In the genomic region with DNA sequence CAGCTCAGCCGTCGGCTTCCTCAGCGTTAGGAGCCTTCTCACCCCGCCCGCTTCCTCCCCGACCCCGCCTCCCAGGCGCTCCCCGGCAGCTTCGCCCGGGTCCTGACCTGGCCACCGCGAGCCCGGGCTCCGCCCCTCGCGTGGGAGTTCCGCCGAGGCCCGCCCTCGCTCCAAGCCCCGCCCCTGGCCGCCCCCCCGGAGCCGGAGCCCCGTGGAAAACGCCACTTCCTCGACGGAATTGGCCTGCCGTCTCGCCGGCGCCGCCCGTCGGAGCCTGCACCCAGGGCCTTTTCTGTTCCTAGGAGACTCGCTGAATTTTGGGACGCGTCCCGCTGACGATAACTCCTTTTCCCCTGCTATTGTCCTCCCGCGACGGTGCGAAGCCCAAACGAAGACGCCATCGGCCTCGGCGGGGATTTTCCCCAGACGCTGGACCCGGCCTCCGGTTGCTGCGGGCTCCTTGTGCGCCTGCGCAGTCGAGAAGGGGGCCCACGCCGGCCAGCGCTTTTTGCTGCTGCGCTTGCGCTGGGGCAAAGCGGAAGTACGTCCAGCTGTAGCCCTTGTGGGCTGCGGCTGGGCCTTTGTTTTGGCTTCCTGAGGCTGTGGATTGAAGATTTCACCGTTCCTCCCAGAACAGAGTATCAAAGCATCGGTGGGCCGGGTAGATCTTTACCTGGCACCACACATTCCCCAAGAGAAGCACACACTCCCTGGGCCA, we compare ENCODE assay signal across 1 cellular context.
A peak's percentile ranks its signal among the peaks of the same experiment; 100 is the strongest.
TF ChIP-seq lines count a peak whose summit lies in the region.

No MANE protein-coding gene starts in this region.

TF ChIP-seq in HepG2, 621 proteins besides CTCF, POLR2A, EP300 and RAD21 (continued from another document and continues in another):
- TF ChIP-seq E2F1 (CRISPR knock-in tag; IDR thresholded peaks at IDR 0.05) (no peak; the same call in 1 of the 2 replicates), ZSCAN9 (CRISPR knock-in tag; IDR thresholded peaks at IDR 0.05; ENCODE audit: borderline replicate concordance) (no peak), KAT2B (IDR thresholded peaks at IDR 0.05; ENCODE audit: borderline replicate concordance, low read depth, low read length) (no peak), CEBPZ (IDR thresholded peaks at IDR 0.05; ENCODE audit: low read length) (no peak), ZNF619 (CRISPR knock-in tag; IDR thresholded peaks at IDR 0.05) (no peak; the same call in 1 of the 2 replicates), THAP11 (CRISPR knock-in tag; IDR thresholded peaks at IDR 0.05) (peak; percentile 66; the same call in 1 of the 2 replicates), ZNF264 (CRISPR knock-in tag; IDR thresholded peaks at IDR 0.05) (peak; percentile 11; the same call in 1 of the 2 replicates), KDM1A (CRISPR knock-in tag; IDR thresholded peaks at IDR 0.05) (no peak), ZNF34 (CRISPR knock-in tag; IDR thresholded peaks at IDR 0.05; ENCODE audit: borderline replicate concordance) (no peak), ASH2L (IDR thresholded peaks at IDR 0.05; ENCODE audit: insufficient read length, low read depth, low read length) (peak; percentile 36), SMAD3 (CRISPR knock-in tag; IDR thresholded peaks at IDR 0.05) (no peak), RELA (CRISPR knock-in tag; IDR thresholded peaks at IDR 0.05) (no peak), SIX1 (CRISPR knock-in tag; IDR thresholded peaks at IDR 0.05; ENCODE audit: borderline replicate concordance) (no peak; the same call in 1 of the 2 replicates), SP2 (CRISPR knock-in tag; IDR thresholded peaks at IDR 0.05) (no peak; the same call in none of the 2 replicates), ZNF614 (CRISPR knock-in tag; IDR thresholded peaks at IDR 0.05; ENCODE audit: borderline replicate concordance) (no peak), SMAD9 (CRISPR knock-in tag; IDR thresholded peaks at IDR 0.05) (no peak), NR2F2 (IDR thresholded peaks at IDR 0.05; ENCODE audit: borderline replicate concordance, low read depth) (peak; percentile 2; the same call in 1 of the 2 replicates), HNRNPH1 (optimal IDR thresholded peaks at IDR 0.05; ENCODE audit: low read depth, low read length) (no peak), LCORL (IDR thresholded peaks at IDR 0.05) (no peak), LCORL (CRISPR knock-in tag; IDR thresholded peaks at IDR 0.05) (peak; percentile 23), ZNF263 (CRISPR knock-in tag; IDR thresholded peaks at IDR 0.05) (no peak), SSRP1 (CRISPR knock-in tag; IDR thresholded peaks at IDR 0.05) (0 out of 2 replicates have a peak, but pooled peaks have one; percentile 55), SOX5 (CRISPR knock-in tag; IDR thresholded peaks at IDR 0.05; ENCODE audit: borderline replicate concordance) (no peak), FOXJ3 (CRISPR knock-in tag; IDR thresholded peaks at IDR 0.05; ENCODE audit: borderline replicate concordance) (peak; percentile 42; the same call in 1 of the 2 replicates), ZNF12 (CRISPR knock-in tag; IDR thresholded peaks at IDR 0.05) (no peak), PHF5A (CRISPR knock-in tag; IDR thresholded peaks at IDR 0.05; ENCODE audit: low read depth, unreplicated experiment) (peak; percentile 71), ZNF180 (CRISPR knock-in tag; IDR thresholded peaks at IDR 0.05; ENCODE audit: borderline replicate concordance, low read depth) (peak; percentile 42; the same call in 1 of the 2 replicates), PRMT3 (CRISPR knock-in tag; IDR thresholded peaks at IDR 0.05; ENCODE audit: borderline replicate concordance, low read depth) (0 out of 2 replicates have a peak, but pooled peaks have one; percentile 45), SP1 (IDR thresholded peaks at IDR 0.05) (no peak), SP1 (CRISPR knock-in tag; IDR thresholded peaks at IDR 0.05) (peak; percentile 67), ZNF20 (CRISPR knock-in tag; IDR thresholded peaks at IDR 0.05) (no peak), GFI1 (CRISPR knock-in tag; IDR thresholded peaks at IDR 0.05; ENCODE audit: borderline replicate concordance) (no peak), RXRA (CRISPR knock-in tag; IDR thresholded peaks at IDR 0.05) (peak; percentile 56), PCBP2 (optimal IDR thresholded peaks at IDR 0.05; ENCODE audit: low read depth, low read length, poor library complexity, severe bottlenecking) (no peak), RFX3 (CRISPR knock-in tag; IDR thresholded peaks at IDR 0.05) (no peak), TGIF2 (CRISPR knock-in tag; IDR thresholded peaks at IDR 0.05) (0 out of 2 replicates have a peak, but pooled peaks have one; percentile 23), SETDB1 (CRISPR knock-in tag; IDR thresholded peaks at IDR 0.05; ENCODE audit: borderline replicate concordance) (no peak), ZMAT3 (CRISPR knock-in tag; conservative IDR thresholded peaks at IDR 0.05) (peak; percentile 90), ZNF496 (CRISPR knock-in tag; IDR thresholded peaks at IDR 0.05; ENCODE audit: insufficient replicate concordance) (no peak)
- TF ChIP-seq, protein P1, sequence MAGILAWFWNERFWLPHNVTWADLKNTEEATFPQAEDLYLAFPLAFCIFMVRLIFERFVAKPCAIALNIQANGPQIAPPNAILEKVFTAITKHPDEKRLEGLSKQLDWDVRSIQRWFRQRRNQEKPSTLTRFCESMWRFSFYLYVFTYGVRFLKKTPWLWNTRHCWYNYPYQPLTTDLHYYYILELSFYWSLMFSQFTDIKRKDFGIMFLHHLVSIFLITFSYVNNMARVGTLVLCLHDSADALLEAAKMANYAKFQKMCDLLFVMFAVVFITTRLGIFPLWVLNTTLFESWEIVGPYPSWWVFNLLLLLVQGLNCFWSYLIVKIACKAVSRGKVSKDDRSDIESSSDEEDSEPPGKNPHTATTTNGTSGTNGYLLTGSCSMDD (CRISPR knock-in tag; IDR thresholded peaks at IDR 0.05) = no peak
- TF ChIP-seq, protein P2, sequence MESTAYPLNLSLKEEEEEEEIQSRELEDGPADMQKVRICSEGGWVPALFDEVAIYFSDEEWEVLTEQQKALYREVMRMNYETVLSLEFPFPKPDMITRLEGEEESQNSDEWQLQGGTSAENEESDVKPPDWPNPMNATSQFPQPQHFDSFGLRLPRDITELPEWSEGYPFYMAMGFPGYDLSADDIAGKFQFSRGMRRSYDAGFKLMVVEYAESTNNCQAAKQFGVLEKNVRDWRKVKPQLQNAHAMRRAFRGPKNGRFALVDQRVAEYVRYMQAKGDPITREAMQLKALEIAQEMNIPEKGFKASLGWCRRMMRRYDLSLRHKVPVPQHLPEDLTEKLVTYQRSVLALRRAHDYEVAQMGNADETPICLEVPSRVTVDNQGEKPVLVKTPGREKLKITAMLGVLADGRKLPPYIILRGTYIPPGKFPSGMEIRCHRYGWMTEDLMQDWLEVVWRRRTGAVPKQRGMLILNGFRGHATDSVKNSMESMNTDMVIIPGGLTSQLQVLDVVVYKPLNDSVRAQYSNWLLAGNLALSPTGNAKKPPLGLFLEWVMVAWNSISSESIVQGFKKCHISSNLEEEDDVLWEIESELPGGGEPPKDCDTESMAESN (CRISPR knock-in tag; conservative IDR thresholded peaks at IDR 0.05) = no peak; the same call in none of the 2 replicates
- TF ChIP-seq, protein P3, sequence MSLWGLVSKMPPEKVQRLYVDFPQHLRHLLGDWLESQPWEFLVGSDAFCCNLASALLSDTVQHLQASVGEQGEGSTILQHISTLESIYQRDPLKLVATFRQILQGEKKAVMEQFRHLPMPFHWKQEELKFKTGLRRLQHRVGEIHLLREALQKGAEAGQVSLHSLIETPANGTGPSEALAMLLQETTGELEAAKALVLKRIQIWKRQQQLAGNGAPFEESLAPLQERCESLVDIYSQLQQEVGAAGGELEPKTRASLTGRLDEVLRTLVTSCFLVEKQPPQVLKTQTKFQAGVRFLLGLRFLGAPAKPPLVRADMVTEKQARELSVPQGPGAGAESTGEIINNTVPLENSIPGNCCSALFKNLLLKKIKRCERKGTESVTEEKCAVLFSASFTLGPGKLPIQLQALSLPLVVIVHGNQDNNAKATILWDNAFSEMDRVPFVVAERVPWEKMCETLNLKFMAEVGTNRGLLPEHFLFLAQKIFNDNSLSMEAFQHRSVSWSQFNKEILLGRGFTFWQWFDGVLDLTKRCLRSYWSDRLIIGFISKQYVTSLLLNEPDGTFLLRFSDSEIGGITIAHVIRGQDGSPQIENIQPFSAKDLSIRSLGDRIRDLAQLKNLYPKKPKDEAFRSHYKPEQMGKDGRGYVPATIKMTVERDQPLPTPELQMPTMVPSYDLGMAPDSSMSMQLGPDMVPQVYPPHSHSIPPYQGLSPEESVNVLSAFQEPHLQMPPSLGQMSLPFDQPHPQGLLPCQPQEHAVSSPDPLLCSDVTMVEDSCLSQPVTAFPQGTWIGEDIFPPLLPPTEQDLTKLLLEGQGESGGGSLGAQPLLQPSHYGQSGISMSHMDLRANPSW (CRISPR knock-in tag; IDR thresholded peaks at IDR 0.05; ENCODE audit: borderline replicate concordance) = no peak; the same call in 1 of the 2 replicates
- TF ChIP-seq, protein P4, sequence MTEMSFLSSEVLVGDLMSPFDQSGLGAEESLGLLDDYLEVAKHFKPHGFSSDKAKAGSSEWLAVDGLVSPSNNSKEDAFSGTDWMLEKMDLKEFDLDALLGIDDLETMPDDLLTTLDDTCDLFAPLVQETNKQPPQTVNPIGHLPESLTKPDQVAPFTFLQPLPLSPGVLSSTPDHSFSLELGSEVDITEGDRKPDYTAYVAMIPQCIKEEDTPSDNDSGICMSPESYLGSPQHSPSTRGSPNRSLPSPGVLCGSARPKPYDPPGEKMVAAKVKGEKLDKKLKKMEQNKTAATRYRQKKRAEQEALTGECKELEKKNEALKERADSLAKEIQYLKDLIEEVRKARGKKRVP (CRISPR knock-in tag; IDR thresholded peaks at IDR 0.05) = peak in 1 of 2 experiments; percentile 29; a peak in 1 of 4 replicates
- TF ChIP-seq, protein P5, sequence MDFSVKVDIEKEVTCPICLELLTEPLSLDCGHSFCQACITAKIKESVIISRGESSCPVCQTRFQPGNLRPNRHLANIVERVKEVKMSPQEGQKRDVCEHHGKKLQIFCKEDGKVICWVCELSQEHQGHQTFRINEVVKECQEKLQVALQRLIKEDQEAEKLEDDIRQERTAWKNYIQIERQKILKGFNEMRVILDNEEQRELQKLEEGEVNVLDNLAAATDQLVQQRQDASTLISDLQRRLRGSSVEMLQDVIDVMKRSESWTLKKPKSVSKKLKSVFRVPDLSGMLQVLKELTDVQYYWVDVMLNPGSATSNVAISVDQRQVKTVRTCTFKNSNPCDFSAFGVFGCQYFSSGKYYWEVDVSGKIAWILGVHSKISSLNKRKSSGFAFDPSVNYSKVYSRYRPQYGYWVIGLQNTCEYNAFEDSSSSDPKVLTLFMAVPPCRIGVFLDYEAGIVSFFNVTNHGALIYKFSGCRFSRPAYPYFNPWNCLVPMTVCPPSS (IDR thresholded peaks at IDR 0.05) = no peak
- TF ChIP-seq, protein P6, sequence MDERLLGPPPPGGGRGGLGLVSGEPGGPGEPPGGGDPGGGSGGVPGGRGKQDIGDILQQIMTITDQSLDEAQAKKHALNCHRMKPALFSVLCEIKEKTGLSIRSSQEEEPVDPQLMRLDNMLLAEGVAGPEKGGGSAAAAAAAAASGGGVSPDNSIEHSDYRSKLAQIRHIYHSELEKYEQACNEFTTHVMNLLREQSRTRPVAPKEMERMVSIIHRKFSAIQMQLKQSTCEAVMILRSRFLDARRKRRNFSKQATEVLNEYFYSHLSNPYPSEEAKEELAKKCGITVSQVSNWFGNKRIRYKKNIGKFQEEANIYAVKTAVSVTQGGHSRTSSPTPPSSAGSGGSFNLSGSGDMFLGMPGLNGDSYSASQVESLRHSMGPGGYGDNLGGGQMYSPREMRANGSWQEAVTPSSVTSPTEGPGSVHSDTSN (CRISPR knock-in tag; IDR thresholded peaks at IDR 0.05) = no peak
- TF ChIP-seq, protein P7, sequence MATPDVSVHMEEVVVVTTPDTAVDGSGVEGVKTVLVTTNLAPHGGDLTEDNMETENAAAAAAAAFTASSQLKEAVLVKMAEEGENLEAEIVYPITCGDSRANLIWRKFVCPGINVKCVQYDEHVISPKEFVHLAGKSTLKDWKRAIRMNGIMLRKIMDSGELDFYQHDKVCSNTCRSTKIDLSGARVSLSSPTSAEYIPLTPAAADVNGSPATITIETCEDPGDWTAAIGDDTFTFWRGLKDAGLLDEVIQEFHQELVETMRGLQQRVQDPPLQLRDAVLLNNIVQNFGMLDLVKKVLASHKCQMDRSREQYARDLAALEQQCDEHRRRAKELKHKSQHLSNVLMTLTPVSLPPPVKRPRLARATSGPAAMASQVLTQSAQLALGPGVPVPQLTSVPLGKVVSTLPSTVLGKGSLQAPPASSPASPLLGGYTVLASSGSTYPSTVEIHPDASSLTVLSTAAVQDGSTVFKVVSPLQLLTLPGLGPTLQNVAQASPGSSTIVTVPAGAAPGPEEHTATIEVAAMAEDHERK (CRISPR knock-in tag; IDR thresholded peaks at IDR 0.05; ENCODE audit: low read depth) = no peak
- TF ChIP-seq, protein P8, sequence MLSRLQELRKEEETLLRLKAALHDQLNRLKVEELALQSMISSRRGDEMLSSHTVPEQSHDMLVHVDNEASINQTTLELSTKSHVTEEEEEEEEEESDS (CRISPR knock-in tag; IDR thresholded peaks at IDR 0.05; ENCODE audit: borderline replicate concordance) = 0 out of 2 replicates have a peak, but pooled peaks have one; percentile 31
